10 cellular contexts compared by ENCODE assay signal in the genomic region with DNA sequence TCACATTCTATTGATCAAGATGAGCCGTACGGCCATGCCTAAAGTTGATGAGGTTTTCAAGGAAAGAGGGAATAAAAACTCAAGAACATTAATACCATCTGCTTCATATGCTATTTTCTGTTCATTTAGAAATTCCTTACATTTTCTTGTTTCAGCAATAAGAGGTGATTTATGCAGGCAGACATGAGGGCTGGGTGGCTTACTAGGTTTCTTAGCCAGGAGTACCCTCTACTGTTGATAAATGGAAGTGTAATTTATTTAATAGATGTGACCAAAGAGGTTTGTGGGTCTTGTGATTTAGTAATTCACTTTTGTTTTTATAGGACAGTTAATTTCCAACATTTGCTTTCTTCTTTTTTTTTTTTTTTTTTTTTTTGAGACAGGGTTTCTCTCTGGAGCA. TPM values are rescaled to one million over a fixed set of nuclear protein-coding genes. Genes with fewer than 3 reads are reported as not detected.
DNase-seq lines count a peak whose midpoint lies in the region; ATAC-seq, FAIRE-seq and TF ChIP-seq lines count a peak whose summit lies in the region.
"Had no signal": no experiment of that assay in that cellular context is flagged by ENCODE, and none has a peak within 500 bp of the region (broad histone marks: within the 10 kb centered on the region; RNA-seq: fewer than 3 reads in every experiment).

No MANE protein-coding gene starts in this region.

- H3K36me3 Mint-ChIP-seq in GM23338 (ENCODE audit: low read depth) (peaks cover 2% of the 10 kb centered on the region; the same call in 1 of the 3 replicates), memory B cell (no peaks in the 10 kb centered on the region)

- H4K20me1 ChIP-seq in GM23338 (replicated peaks; ENCODE audit: insufficient read depth): no peaks in the 10 kb centered on the region

- H3K4me3 ChIP-seq in GM23338 (no peak overlapping the region), bronchial epithelial cell (ENCODE audit: low read depth, low read length) (no peak overlapping the region), aorta (ENCODE audit: low read length in 2 of 2) (no peak overlapping the region)
- H3K4me3 ChIP-seq: skin epidermis had no signal

- no peaks in the 10 kb centered on the region for H3K9me2 ChIP-seq in GM23338 (ENCODE audit: insufficient read depth)

- no peak for DNase-seq in D721Med (ENCODE audit: insufficient read length, low spot score)
- DNase-seq in GM23338 (ENCODE audit: low spot score): peak; percentile 40
- DNase-seq in NCI-H345 treated with DMSO at 0.1 percent for 48 hours (lab: John Stamatoyannopoulos, UW; ENCODE audit: unreplicated experiment): peak; percentile 27
- DNase-seq in bronchial epithelial cell (ENCODE audit: low read depth): peak; percentile 43
- DNase-seq in memory B cell (ENCODE audit: low spot score in 2 of 2): peak in 1 of 2 donors; percentile 17
- DNase-seq in aorta: no peak
- no peak for DNase-seq in ecto neural progenitor cell (ENCODE audit: low spot score)

- H3K9me3 Mint-ChIP-seq in GM23338: peaks cover 6% of the 10 kb centered on the region
- no peaks in the 10 kb centered on the region for H3K9me3 Mint-ChIP-seq in memory B cell

- H3F3A ChIP-seq in GM23338 (replicated peaks; ENCODE audit: low read depth): no peaks in the 10 kb centered on the region

- H3K27ac ChIP-seq in GM23338 (ENCODE audit: low read depth) (no peak overlapping the region), aorta (ENCODE audit: low read depth in 1 of 2, low read length in 2 of 2) (no peak overlapping the region)
- H3K27ac ChIP-seq: skin epidermis had no signal

- H3K27ac Mint-ChIP-seq in GM23338 (no peak overlapping the region), memory B cell (no peak overlapping the region)

- H3K9me3 ChIP-seq in aorta (ENCODE audit: control insufficient read depth, low read length): no peaks in the 10 kb centered on the region

- H3K4me2 ChIP-seq in GM23338: no peak overlapping the region

- H3K27me3 ChIP-seq in GM23338 (ENCODE audit: insufficient read depth) (no peaks in the 10 kb centered on the region), bronchial epithelial cell (ENCODE audit: control insufficient read depth, insufficient read depth, low read length) (no peaks in the 10 kb centered on the region), aorta (ENCODE audit: control insufficient read depth in 1 of 2, insufficient read depth in 2 of 2, low read length in 1 of 2) (no peaks in the 10 kb centered on the region)

- ATAC-seq in GM23338: no peak
- ATAC-seq in memory B cell (ENCODE audit: low read depth): peak; percentile 73
- ATAC-seq in HG03039 (IDR thresholded peaks at IDR 0.05; ENCODE audit: unreplicated experiment): no peak
- no peak for ATAC-seq in aorta (ENCODE audit: low FRiP score)

- H2AFZ ChIP-seq in GM23338: no peak overlapping the region

- no peaks in the 10 kb centered on the region for H3K79me2 ChIP-seq in GM23338 (replicated peaks; ENCODE audit: insufficient read depth)

- TF ChIP-seq CTCF in D721Med (IDR thresholded peaks at IDR 0.05; ENCODE audit: insufficient read depth, missing control alignments) (peak; percentile 43), GM23338 (conservative IDR thresholded peaks at IDR 0.05; ENCODE audit: low read depth in 2 of 2) (peak; percentile 62), bronchial epithelial cell (IDR thresholded peaks at IDR 0.05; ENCODE audit: insufficient read depth, low read length, severe bottlenecking) (peak; percentile 32)

- no peaks in the 10 kb centered on the region for H3K36me3 ChIP-seq in GM23338 (ENCODE audit: insufficient read depth)
- H3K36me3 ChIP-seq in bronchial epithelial cell (ENCODE audit: control insufficient read depth, insufficient read depth, low read length): no peaks in the 10 kb centered on the region
- no peaks in the 10 kb centered on the region for H3K36me3 ChIP-seq in aorta (ENCODE audit: control insufficient read depth in 1 of 2, insufficient read depth in 2 of 2, low read length in 1 of 2)

- FAIRE-seq in D721Med (lab: Jason Lieb, UNC) (peak; percentile 29), bronchial epithelial cell (lab: Jason Lieb, UNC) (no peak)

- H3K27me3 Mint-ChIP-seq in GM23338 (ENCODE audit: insufficient read depth, low read depth, poor library complexity) (peaks cover 2% of the 10 kb centered on the region), memory B cell (no peaks in the 10 kb centered on the region)

- H3K4me1 Mint-ChIP-seq in GM23338 (no peaks in the 10 kb centered on the region), memory B cell (no peaks in the 10 kb centered on the region)

- WGBS in aorta, 2 donors: 46 to 51% methylated on average over 2 of the region's 2 CpGs

- intact Hi-C loops in aorta (cut with DNase I): no loop called here

- no peak overlapping the region for H3K4me3 Mint-ChIP-seq in GM23338
- no peak overlapping the region for H3K4me3 Mint-ChIP-seq in memory B cell

- H3K4me1 ChIP-seq in GM23338 (ENCODE audit: insufficient read depth) (no peaks in the 10 kb centered on the region), aorta (ENCODE audit: control insufficient read depth in 1 of 2, insufficient read depth in 2 of 2, low read length in 2 of 2) (no peaks in the 10 kb centered on the region)

TF ChIP-seq in GM23338, 12 proteins besides CTCF, POLR2A, EP300 and RAD21:
- no peak for TF ChIP-seq EZH2phosphoT487 (IDR thresholded peaks at IDR 0.05; ENCODE audit: unreplicated experiment)

RNA-seq across cellular contexts. Expression of gene SMIM9, which starts 6.4 kb away (rescaled TPM):
- not detected in 2 replicates for total RNA-seq in GM23338 (2014; rRNA removed; shearing (Covaris generic))
- polyA plus RNA-seq in GM23338 (2016; fragmentation: Nextera tagmentation; extraction: Ambion mirVana) (not detected in 2 replicates), aorta (not detected)
- total RNA-seq in bronchial epithelial cell (not detected in 2 replicates), aorta (under 1 TPM in 1 of 2 donors, not detected in 1; 0.39 TPM)
- total RNA-seq: T-helper 2 cell treated with Interferon-gamma antibody and Interleukin-4, amounts not matched to agents 100 ng/mL and 5 ng/mL, for 36 hours had no signal

RNA-seq across cellular contexts. Expression of gene MPP1, which starts 35.6 kb away (rescaled TPM):
- total RNA-seq in GM23338 (2014; rRNA removed; shearing (Covaris generic)): 24.4 and 27.2 TPM in 2 replicates
- 17.8 and 18.7 TPM in 2 replicates for polyA plus RNA-seq in GM23338 (2016; fragmentation: Nextera tagmentation; extraction: Ambion mirVana)
- 1.1 and 2.2 TPM in 2 replicates for total RNA-seq in bronchial epithelial cell
- 10 to 100 TPM; 37.4 to 45.7 TPM for total RNA-seq in aorta
- 10 to 100 TPM; 23.4 to 38.3 TPM for polyA plus RNA-seq in aorta

RNA-seq across cellular contexts. Expression of gene F8A1, which starts 45.3 kb away (rescaled TPM):
- total RNA-seq in GM23338 (2014; rRNA removed; shearing (Covaris generic)): 10.8 and 19.0 TPM in 2 replicates
- polyA plus RNA-seq in GM23338 (2016; fragmentation: Nextera tagmentation; extraction: Ambion mirVana): 26.0 and 36.9 TPM in 2 replicates
- total RNA-seq in bronchial epithelial cell: 0.64 and 0.79 TPM in 2 replicates
- 10 to 100 TPM; 16.7 to 24.6 TPM for total RNA-seq in aorta
- 10 to 100 TPM; 14.7 to 15.5 TPM for polyA plus RNA-seq in aorta

Comparison
In these comparisons a context has a peak if more than half of its experiments do, and no peak if none do; other contexts are left out.
1. DNase-seq: peak in GM23338 (single experiment), NCI-H345 treated with DMSO at 0.1 percent for 48 hours (single experiment) and bronchial epithelial cell (single experiment); none in D721Med (single experiment), aorta (0 of 2) and ecto neural progenitor cell (single experiment).
2. Peak in every context shown above with its lines, with median percentiles within 50 percentile points of each other: CTCF ChIP-seq.